In the genomic region with DNA sequence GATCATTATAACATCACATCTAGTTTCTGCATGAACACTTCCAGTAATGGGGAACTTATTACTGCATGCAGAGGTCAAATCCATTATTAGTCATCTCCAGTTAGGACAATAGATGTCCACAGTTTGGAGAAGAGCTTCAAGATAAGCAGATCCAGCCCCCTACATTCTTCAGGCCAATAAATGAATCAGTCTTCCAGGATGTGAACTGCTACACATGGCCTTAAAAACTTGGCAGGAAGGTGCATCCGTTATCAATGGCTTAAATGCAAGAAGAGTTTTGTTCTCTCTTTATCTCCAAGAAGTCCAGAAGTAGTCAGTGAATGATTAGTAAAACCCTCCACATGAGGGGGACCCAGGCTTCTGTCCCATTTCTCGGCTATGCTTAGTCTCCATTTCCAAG, we compare ENCODE assay signal across 15 cellular contexts.
DNase-seq lines count a peak whose midpoint lies in the region; ATAC-seq and TF ChIP-seq lines count a peak whose summit lies in the region.
"Had no signal": no experiment of that assay in that cellular context is flagged by ENCODE, and none has a peak within 500 bp of the region (broad histone marks: within the 10 kb centered on the region; RNA-seq: fewer than 3 reads in every experiment).

No MANE protein-coding gene starts in this region.

- H3K9me3 ChIP-seq in SK-N-SH, result no peaks in the 10 kb centered on the region
- H3K9me3 ChIP-seq: Caco-2 had no signal

- DNase-seq in SK-N-SH (no peak), coronary artery (ENCODE audit: low spot score) (peak; percentile 2), fibroblast of mammary gland (ENCODE audit: low read depth) (peak; percentile 43), pulmonary artery endothelial cell (ENCODE audit: low read depth, low spot score) (peak; percentile 29), SKM-1 treated with dmso at 0.1 percent for 144 hours (lab: John Stamatoyannopoulos, UW; ENCODE audit: unreplicated experiment) (no peak), putamen (ENCODE audit: low spot score) (no peak)
- no peak for DNase-seq in activated CD4-positive, alpha-beta T cell treated with anti-CD3 and anti-CD28 coated beads, Interleukin-2, amount 50 U/mL, for 48 hours
- DNase-seq: Caco-2; CD8-positive, alpha-beta T cell; DND-41; GDM1; HCEC 1CT; HFFc6 had no signal

- TF ChIP-seq CTCF in SK-N-SH (IDR thresholded peaks at IDR 0.05) (no peak), coronary artery (IDR thresholded peaks at IDR 0.05) (no peak), fibroblast of mammary gland (conservative IDR thresholded peaks at IDR 0.05; ENCODE audit: control insufficient read depth, insufficient read depth, low read depth, low read length) (no peak)

- no peaks in the 10 kb centered on the region for H4K20me1 ChIP-seq in SK-N-SH (ENCODE audit: insufficient read depth)

- H3K36me3 ChIP-seq in SK-N-SH (replicated peaks in 1 of 2; ENCODE audit: control insufficient read depth in 1 of 2, insufficient read depth in 2 of 2, low read length in 1 of 2), result no peaks in the 10 kb centered on the region

- no peak for ATAC-seq in SK-N-SH treated with all-trans-retinoic acid at 6 μM for 48 hours
- ATAC-seq: CD8-positive, alpha-beta T cell had no signal

- no peaks in the 10 kb centered on the region for H3K27me3 ChIP-seq in SK-N-SH (ENCODE audit: insufficient read depth)

- no peak for TF ChIP-seq RAD21 in SK-N-SH (IDR thresholded peaks at IDR 0.05; ENCODE audit: low read length)

- no peaks in the 10 kb centered on the region for H3K79me2 ChIP-seq in SK-N-SH (ENCODE audit: insufficient read depth)

- H3K4me3 ChIP-seq in SK-N-SH (ENCODE audit: low read depth in 2 of 2, low read length in 1 of 2), result no peak overlapping the region
- H3K4me3 ChIP-seq in coronary artery, result no peak overlapping the region
- no peak overlapping the region for H3K4me3 ChIP-seq in fibroblast of mammary gland (ENCODE audit: control insufficient read depth, low read depth, low read length)

- no peaks in the 10 kb centered on the region for H3K9me2 ChIP-seq in SK-N-SH

- peaks cover 0 to 4% of the 10 kb centered on the region in 2 experiments; a peak in 1 of 4 replicates for H3K4me1 ChIP-seq in SK-N-SH (ENCODE audit: control insufficient read depth in 1 of 2, insufficient read depth in 2 of 2, low read depth in 1 of 2, low read length in 1 of 2)
- H3K4me1 ChIP-seq: Caco-2 had no signal

- CTCF ChIA-PET in SK-N-SH (lab: Yijun Ruan, JAX), result interaction anchor here (1.3 kb wide), 1 partner anchor 15 kb away, joined by 3 read pairs; no protein-coding TSS in a partner anchor

- POLR2A ChIA-PET in SK-N-SH (lab: Yijun Ruan, JAX), result no interaction called here

- no peak overlapping the region for H3K27ac ChIP-seq in SK-N-SH (ENCODE audit: low read depth in 2 of 2, low read length in 1 of 2)
- no peak overlapping the region for H3K27ac ChIP-seq in coronary artery
- H3K27ac ChIP-seq: 22Rv1 had no signal

- 67% methylated on average over 2 of the region's 2 CpGs for WGBS in SK-N-SH (ENCODE audit: low lambda C conversion rate)

- H3K9ac ChIP-seq in SK-N-SH, result no peak overlapping the region

- H3F3A ChIP-seq in SK-N-SH (replicated peaks; ENCODE audit: insufficient read depth), result no peaks in the 10 kb centered on the region

- H3K4me2 ChIP-seq in SK-N-SH, result no peak overlapping the region

- TF ChIP-seq EP300 in SK-N-SH (IDR thresholded peaks at IDR 0.05; ENCODE audit: borderline replicate concordance in 1 of 2, low read depth in 1 of 2, low read length in 1 of 2), result no peak

- no peak overlapping the region for H2AFZ ChIP-seq in SK-N-SH (ENCODE audit: low read depth)

TF ChIP-seq in SK-N-SH treated with all-trans-retinoic acid at 6 μM for 48 hours, 23 proteins besides CTCF, POLR2A, EP300 and RAD21:
- TF ChIP-seq OSR1 (CRISPR knock-in tag; IDR thresholded peaks at IDR 0.05) (no peak), ISL1 (CRISPR knock-in tag; IDR thresholded peaks at IDR 0.05) (peak; percentile 44; the same call in 1 of the 2 replicates)
TF ChIP-seq in SK-N-SH treated with all-trans-retinoic acid at 6 μM for 48 hours: peak in this region for 1.

TF ChIP-seq in SK-N-SH, 30 proteins besides CTCF, POLR2A, EP300 and RAD21:
- TF ChIP-seq CHD2 (IDR thresholded peaks at IDR 0.05; ENCODE audit: low read length, partially characterized antibody), result no peak
- no peak for TF ChIP-seq ELF1 (IDR thresholded peaks at IDR 0.05)
- TF ChIP-seq, protein P1, sequence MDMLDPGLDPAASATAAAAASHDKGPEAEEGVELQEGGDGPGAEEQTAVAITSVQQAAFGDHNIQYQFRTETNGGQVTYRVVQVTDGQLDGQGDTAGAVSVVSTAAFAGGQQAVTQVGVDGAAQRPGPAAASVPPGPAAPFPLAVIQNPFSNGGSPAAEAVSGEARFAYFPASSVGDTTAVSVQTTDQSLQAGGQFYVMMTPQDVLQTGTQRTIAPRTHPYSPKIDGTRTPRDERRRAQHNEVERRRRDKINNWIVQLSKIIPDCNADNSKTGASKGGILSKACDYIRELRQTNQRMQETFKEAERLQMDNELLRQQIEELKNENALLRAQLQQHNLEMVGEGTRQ (IDR thresholded peaks at IDR 0.05; ENCODE audit: borderline replicate concordance, low read depth, low read length), result no peak
- TF ChIP-seq, protein P2, sequence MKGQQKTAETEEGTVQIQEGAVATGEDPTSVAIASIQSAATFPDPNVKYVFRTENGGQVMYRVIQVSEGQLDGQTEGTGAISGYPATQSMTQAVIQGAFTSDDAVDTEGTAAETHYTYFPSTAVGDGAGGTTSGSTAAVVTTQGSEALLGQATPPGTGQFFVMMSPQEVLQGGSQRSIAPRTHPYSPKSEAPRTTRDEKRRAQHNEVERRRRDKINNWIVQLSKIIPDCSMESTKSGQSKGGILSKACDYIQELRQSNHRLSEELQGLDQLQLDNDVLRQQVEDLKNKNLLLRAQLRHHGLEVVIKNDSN (IDR thresholded peaks at IDR 0.05; ENCODE audit: borderline replicate concordance, low read depth), result no peak
- no peak for TF ChIP-seq TCF12 (IDR thresholded peaks at IDR 0.05)
- TF ChIP-seq SIN3A (IDR thresholded peaks at IDR 0.05; ENCODE audit: borderline replicate concordance, low read depth, low read length), result no peak
- no peak for TF ChIP-seq POLR2AphosphoS5 (IDR thresholded peaks at IDR 0.05; ENCODE audit: low read depth, low read length)
- TF ChIP-seq TAF1 (IDR thresholded peaks at IDR 0.05; ENCODE audit: borderline replicate concordance, low read depth, low read length), result no peak
- TF ChIP-seq GABPA (IDR thresholded peaks at IDR 0.05; ENCODE audit: low read depth), result no peak
- no peak for TF ChIP-seq RXRA (IDR thresholded peaks at IDR 0.05; ENCODE audit: borderline replicate concordance, low read depth)
- no peak for TF ChIP-seq PBX3 (IDR thresholded peaks at IDR 0.05)
- no peak for TF ChIP-seq FOXM1 (IDR thresholded peaks at IDR 0.05; ENCODE audit: low read depth)
- no peak for TF ChIP-seq NRF1 (IDR thresholded peaks at IDR 0.05; ENCODE audit: low read depth, low read length)
- TF ChIP-seq JUND (IDR thresholded peaks at IDR 0.05), result no peak
- TF ChIP-seq NFIC (IDR thresholded peaks at IDR 0.05; ENCODE audit: borderline replicate concordance), result no peak
- TF ChIP-seq SMC3 (IDR thresholded peaks at IDR 0.05; ENCODE audit: low read depth, low read length), result no peak

Comparison
In these comparisons a context has a peak if more than half of its experiments do, and no peak if none do; other contexts are left out.
1. DNase-seq: peak in coronary artery (single experiment), fibroblast of mammary gland (single experiment) and pulmonary artery endothelial cell (single experiment); none in SK-N-SH (single experiment), SKM-1 treated with dmso at 0.1 percent for 144 hours (single experiment), activated CD4-positive, alpha-beta T cell treated with anti-CD3 and anti-CD28 coated beads, Interleukin-2, amount 50 U/mL, for 48 hours (0 of 2) and putamen (single experiment).